Comparison of ENCODE assay signal across 12 cellular contexts in genomic region chr20:10089871-10090587, GRCh38.
"Had no signal": no experiment of that assay in that cellular context is flagged by ENCODE, and none has a peak within 500 bp of the region (broad histone marks: within the 10 kb centered on the region; RNA-seq: fewer than 3 reads in every experiment).

No MANE protein-coding gene starts in this region.

- H3K27me3 Mint-ChIP-seq: activated CD4-positive, alpha-beta memory T cell treated with anti-CD3 and anti-CD28 coated beads, Interleukin-2, amount 10 ng/mL, durations not matched to agents 7 days and 5 days had no signal

- H3K9me3 Mint-ChIP-seq: activated CD4-positive, alpha-beta memory T cell treated with anti-CD3 and anti-CD28 coated beads, Interleukin-2, amount 10 ng/mL, durations not matched to agents 7 days and 5 days; activated T-cell treated with anti-CD3 and anti-CD28 coated beads, Interleukin-2, amount 50 U/mL, for 24 hours; memory B cell; naive thymus-derived CD8-positive, alpha-beta T cell had no signal

- H3K4me3 ChIP-seq: colonic mucosa, pancreas, skin epidermis, tibial artery, uterus had no signal

- H3K4me1 Mint-ChIP-seq: activated CD4-positive, alpha-beta memory T cell treated with anti-CD3 and anti-CD28 coated beads, Interleukin-2, amount 10 ng/mL, durations not matched to agents 7 days and 5 days; memory B cell; naive thymus-derived CD8-positive, alpha-beta T cell had no signal

- H3K9me3 ChIP-seq: colonic mucosa, pancreas, tibial artery, uterus had no signal

- H3K27ac Mint-ChIP-seq: activated CD4-positive, alpha-beta memory T cell treated with anti-CD3 and anti-CD28 coated beads, Interleukin-2, amount 10 ng/mL, durations not matched to agents 7 days and 5 days; activated T-cell treated with anti-CD3 and anti-CD28 coated beads, Interleukin-2, amount 50 U/mL, for 24 hours; memory B cell; naive thymus-derived CD8-positive, alpha-beta T cell had no signal

- H3K4me1 ChIP-seq: colonic mucosa, tibial artery, uterus had no signal

- H3K4me3 Mint-ChIP-seq: activated CD4-positive, alpha-beta memory T cell treated with anti-CD3 and anti-CD28 coated beads, Interleukin-2, amount 10 ng/mL, durations not matched to agents 7 days and 5 days; activated T-cell treated with anti-CD3 and anti-CD28 coated beads, Interleukin-2, amount 50 U/mL, for 24 hours; memory B cell; naive thymus-derived CD8-positive, alpha-beta T cell had no signal

- H3K27me3 ChIP-seq: colonic mucosa, pancreas, tibial artery, uterus had no signal

- H3K27ac ChIP-seq: colonic mucosa, skin epidermis, tibial artery, uterus, VCaP had no signal

- H3K36me3 ChIP-seq: colonic mucosa, pancreas, tibial artery, uterus had no signal

- DNase-seq: activated CD4-positive, alpha-beta T cell treated with anti-CD3 and anti-CD28 coated beads for 1 hour; activated effector memory CD4-positive, alpha-beta T cell treated with Interleukin-2 at 50 U/mL for 16 hours; activated T-cell treated with anti-CD3 and anti-CD28 coated beads, Interleukin-2, amount 50 U/mL, for 24 hours had no signal

- H3K36me3 Mint-ChIP-seq: memory B cell; naive thymus-derived CD8-positive, alpha-beta T cell had no signal
